Comparison of ENCODE assay signal across 8 cellular contexts in genomic region chr2:219159771-219160185, GRCh38. TPM values are rescaled to one million over a fixed set of nuclear protein-coding genes. Genes with fewer than 3 reads are reported as not detected.
DNase-seq lines count a peak whose midpoint lies in the region; FAIRE-seq and TF ChIP-seq lines count a peak whose summit lies in the region.

No MANE protein-coding gene starts in this region.

- H3K27ac ChIP-seq in ACC112 (ENCODE audit: low read depth, low read length), result no peak overlapping the region
- H3K27ac ChIP-seq in GM23248, result no peak overlapping the region
- peak overlapping the region in 1 of 2 donors; percentile 95 for H3K27ac ChIP-seq in kidney (ENCODE audit: low read depth in 2 of 2, low read length in 2 of 2)
- peak overlapping the region; percentile 93 to 98 (median 96) for H3K27ac ChIP-seq in transverse colon

- H2AFZ ChIP-seq in ACC112 (ENCODE audit: low read length, unreplicated experiment) (peak overlapping the region; percentile 55), GM23248 (peak overlapping the region; percentile 73)

- no peaks in the 10 kb centered on the region for H4K20me1 ChIP-seq in GM23248 (ENCODE audit: insufficient read depth)

- peaks cover 20% of the 10 kb centered on the region for H3K4me1 Mint-ChIP-seq in activated CD4-positive, alpha-beta memory T cell treated with anti-CD3 and anti-CD28 coated beads, Interleukin-2, amount 10 ng/mL, durations not matched to agents 7 days and 5 days

- no peaks in the 10 kb centered on the region for H3K9me3 Mint-ChIP-seq in activated CD4-positive, alpha-beta memory T cell treated with anti-CD3 and anti-CD28 coated beads, Interleukin-2, amount 10 ng/mL, durations not matched to agents 7 days and 5 days

- peaks cover 9% of the 10 kb centered on the region for H3K36me3 Mint-ChIP-seq in activated CD4-positive, alpha-beta memory T cell treated with anti-CD3 and anti-CD28 coated beads, Interleukin-2, amount 10 ng/mL, durations not matched to agents 7 days and 5 days (ENCODE audit: low read depth)

- H3K27ac Mint-ChIP-seq in activated CD4-positive, alpha-beta memory T cell treated with anti-CD3 and anti-CD28 coated beads, Interleukin-2, amount 10 ng/mL, durations not matched to agents 7 days and 5 days, result peak overlapping the region; percentile 86

- DNase-seq in GM23248 (no peak), kidney (no peak), transverse colon (no peak), NCI-H1417 (lab: John Stamatoyannopoulos, UW) (no peak), GM13977 (ENCODE audit: low spot score) (no peak)
- DNase-seq in activated CD4-positive, alpha-beta memory T cell treated with anti-CD3 and anti-CD28 coated beads, Interleukin-2, amount 10 ng/mL, durations not matched to agents 7 days and 5 days, result no peak
- no peak for DNase-seq in effector CD8-positive, alpha-beta T cell (lab: John Stamatoyannopoulos, UW)

- no peaks in the 10 kb centered on the region for H3K9me3 ChIP-seq in GM23248 (ENCODE audit: low read depth)
- H3K9me3 ChIP-seq in kidney (ENCODE audit: control insufficient read depth in 1 of 2, low read length in 2 of 2), result no peaks in the 10 kb centered on the region
- no peaks in the 10 kb centered on the region for H3K9me3 ChIP-seq in transverse colon

- CTCF ChIA-PET in activated CD4-positive, alpha-beta memory T cell treated with anti-CD3 and anti-CD28 coated beads, Interleukin-2, amount 10 ng/mL, durations not matched to agents 7 days and 5 days (lab: Charles Lee), result interaction anchor here (0.7 to 9.4 kb wide), 29 partner anchors 9 to 449 kb away, joined by 3 to 122 read pairs (median 5); partner anchors contain the start of genes ANKZF1, CNPPD1, DNAJB2 and GLB1L

- H3K36me3 ChIP-seq in ACC112 (ENCODE audit: insufficient read depth, low read length) (no peaks in the 10 kb centered on the region), GM23248 (ENCODE audit: low read depth) (no peaks in the 10 kb centered on the region), kidney (ENCODE audit: control insufficient read depth in 1 of 2, insufficient read depth in 2 of 2, low read length in 2 of 2) (peaks cover 0 to 3% of the 10 kb centered on the region in 2 donors), transverse colon (peaks cover 0 to 21% (median 4%) of the 10 kb centered on the region in 4 donors)

- H3K4me1 ChIP-seq in ACC112 (ENCODE audit: control insufficient read depth, insufficient read depth, low read length, unreplicated experiment) (peaks cover 13% of the 10 kb centered on the region), GM23248 (ENCODE audit: insufficient read depth) (peaks cover 14% of the 10 kb centered on the region), kidney (ENCODE audit: control insufficient read depth in 1 of 2, insufficient read depth in 1 of 2, low read depth in 1 of 2, low read length in 2 of 2) (peaks cover 0 to 3% of the 10 kb centered on the region in 2 donors), transverse colon (peaks cover 4 to 14% (median 7%) of the 10 kb centered on the region in 4 donors)

- FAIRE-seq in kidney (lab: Jason Lieb, UNC), result no peak

- TF ChIP-seq POLR2A in transverse colon (IDR thresholded peaks at IDR 0.05), result no peak

- peaks cover 5% of the 10 kb centered on the region; the same call in 1 of the 2 replicates for H3F3A ChIP-seq in GM23248 (ENCODE audit: insufficient read depth)

- H3K9ac ChIP-seq in GM23248, result peak overlapping the region; percentile 77
- H3K9ac ChIP-seq in kidney (ENCODE audit: low read length in 2 of 2), result peak overlapping the region; percentile 41 to 44

- no peaks in the 10 kb centered on the region for H3K27me3 Mint-ChIP-seq in activated CD4-positive, alpha-beta memory T cell treated with anti-CD3 and anti-CD28 coated beads, Interleukin-2, amount 10 ng/mL, durations not matched to agents 7 days and 5 days

- WGBS in GM23248 (ENCODE audit: low coverage in 1 of 2, low lambda C conversion rate in 2 of 2, missing lambda C conversion rate in 2 of 2), 2 experiments, result 2% methylated on average over 18 of the region's 18 CpGs
- WGBS in transverse colon (ENCODE audit: low coverage in 1 of 2), 2 donors, result 12% methylated on average over 18 of the region's 18 CpGs; no CpG with 5 or more reads in 1 of the 2 donors

- no peaks in the 10 kb centered on the region for H3K9me2 ChIP-seq in GM23248 (ENCODE audit: insufficient read depth)

- no peak for TF ChIP-seq CTCF in kidney (IDR thresholded peaks at IDR 0.05; ENCODE audit: borderline replicate concordance, extremely low read depth, insufficient read depth)
- TF ChIP-seq CTCF in transverse colon (IDR thresholded peaks at IDR 0.05), result no peak
- no peak for TF ChIP-seq CTCF in GM13977 (IDR thresholded peaks at IDR 0.05; ENCODE audit: extremely low read depth, insufficient read depth, missing control alignments)

- TF ChIP-seq EP300 in transverse colon (IDR thresholded peaks at IDR 0.05; ENCODE audit: low read depth), result no peak

- H3K4me3 ChIP-seq in ACC112 (ENCODE audit: low read depth, low read length), result peak overlapping the region; percentile 84
- peak overlapping the region; percentile 72 for H3K4me3 ChIP-seq in GM23248
- H3K4me3 ChIP-seq in kidney (ENCODE audit: low read length in 2 of 2), result peak overlapping the region; percentile 25 to 68
- H3K4me3 ChIP-seq in transverse colon, result peak overlapping the region; percentile 18 to 74 (median 54)

- intact Hi-C loops in kidney (cut with DNase I) (loop anchor here (10.0 kb wide), 2 partner anchors 105 to 125 kb away; no protein-coding TSS in a partner anchor), transverse colon (cut with DNase I; ENCODE audit: low total_unique reads) (loop anchor here (5.0 to 10.0 kb wide), 3 partner anchors 65 to 133 kb away; partner anchors contain the start of genes ANKZF1 and ATG9A)

- H3K4me3 Mint-ChIP-seq in activated CD4-positive, alpha-beta memory T cell treated with anti-CD3 and anti-CD28 coated beads, Interleukin-2, amount 10 ng/mL, durations not matched to agents 7 days and 5 days, result peak overlapping the region; percentile 88

- no peaks in the 10 kb centered on the region for H3K79me2 ChIP-seq in ACC112 (ENCODE audit: control insufficient read depth, insufficient read depth, low read length, unreplicated experiment)
- H3K79me2 ChIP-seq in GM23248 (ENCODE audit: insufficient read depth), result no peaks in the 10 kb centered on the region

- in situ Hi-C loops in GM23248 (cut with MboI), result loop anchor here (10.0 kb wide), 1 partner anchor 145 kb away; the partner anchor contains the start of gene PTPRN
- in situ Hi-C loops in transverse colon (cut with MboI; ENCODE audit: low pct_ligation_motif_present in 1 of 4, low pct_unique_long_range_greater_than_20kb in 1 of 4, low sequenced_read_pairs in 3 of 4), result loop anchor here in 3 of 4 donors (10.0 to 25.0 kb wide), 4 partner anchors 55 to 145 kb away; partner anchors contain the start of genes ABCB6 (in 1 of the 3), DNAJB2 (in 1 of the 3) and PTPRN (in 1 of the 3)
- in situ Hi-C loops in GM13977 (cut with MboI; ENCODE audit: low pct_unique_long_range_greater_than_20kb, low sequenced_read_pairs, unreplicated experiment), result loop anchor here (10.0 kb wide), 1 partner anchor 115 kb away; the partner anchor contains the start of gene CFAP65

- peak overlapping the region; percentile 90 for H3K4me2 ChIP-seq in GM23248 (ENCODE audit: unreplicated experiment)

- H3K27me3 ChIP-seq in ACC112 (ENCODE audit: insufficient read depth, low read length) (no peaks in the 10 kb centered on the region), GM23248 (replicated peaks; ENCODE audit: insufficient read depth) (no peaks in the 10 kb centered on the region), transverse colon (no peaks in the 10 kb centered on the region)

- POLR2A ChIA-PET in activated CD4-positive, alpha-beta memory T cell treated with anti-CD3 and anti-CD28 coated beads, Interleukin-2, amount 10 ng/mL, durations not matched to agents 7 days and 5 days (lab: Charles Lee), result interaction anchor here (1.1 to 5.0 kb wide), 12 partner anchors 11 to 135 kb away, joined by 3 to 26 read pairs (median 6); partner anchors contain the start of genes CNPPD1, DNAJB2, TUBA4A and TUBA4B

RNA-seq across cellular contexts. Expression of gene NHEJ1, which starts 0.8 kb away (rescaled TPM):
- 8.3 and 16.1 TPM in 2 replicates for total RNA-seq in GM23248 (2014; rRNA removed; shearing (Covaris generic))
- polyA plus RNA-seq in GM23248 (2016; fragmentation: Nextera tagmentation; extraction: Ambion mirVana) (8.3 and 10.5 TPM in 2 replicates), kidney (ENCODE audit: insufficient read depth, low read depth, low replicate concordance) (17.7 TPM)
- total RNA-seq in activated CD4-positive, alpha-beta memory T cell treated with anti-CD3 and anti-CD28 coated beads, Interleukin-2, amount 10 ng/mL, durations not matched to agents 7 days and 5 days, result 10 to 100 TPM; 12.0 to 12.2 TPM
- total RNA-seq in kidney (17.5 TPM), transverse colon (10 to 100 TPM; 50.5 to 90.2 (median 65.3) TPM)

RNA-seq across cellular contexts. Expression of gene SLC23A3, which starts 10.1 kb away (rescaled TPM):
- total RNA-seq in GM23248 (2014; rRNA removed; shearing (Covaris generic)), result 0.13 and 1.2 TPM in 2 replicates
- polyA plus RNA-seq in GM23248 (2016; fragmentation: Nextera tagmentation; extraction: Ambion mirVana) (0.24 and 0.58 TPM in 2 replicates), kidney (ENCODE audit: insufficient read depth, low read depth, low replicate concordance) (10.9 TPM)
- total RNA-seq in activated CD4-positive, alpha-beta memory T cell treated with anti-CD3 and anti-CD28 coated beads, Interleukin-2, amount 10 ng/mL, durations not matched to agents 7 days and 5 days, result 1 to 10 TPM; 2.3 TPM
- total RNA-seq in kidney (2.8 TPM), transverse colon (10 to 100 TPM in 3 of 4 donors, 1 to 10 TPM in 1; 5.4 to 18.4 (median 15.7) TPM)

RNA-seq across cellular contexts. Expression of gene CNPPD1, which starts 16.9 kb away (rescaled TPM):
- 34.5 and 35.2 TPM in 2 replicates for total RNA-seq in GM23248 (2014; rRNA removed; shearing (Covaris generic))
- 43.8 and 43.9 TPM in 2 replicates for polyA plus RNA-seq in GM23248 (2016; fragmentation: Nextera tagmentation; extraction: Ambion mirVana)
- total RNA-seq in activated CD4-positive, alpha-beta memory T cell treated with anti-CD3 and anti-CD28 coated beads, Interleukin-2, amount 10 ng/mL, durations not matched to agents 7 days and 5 days, result 10 to 100 TPM; 68.7 to 72.9 TPM
- 97.5 TPM for total RNA-seq in kidney
- 131 TPM for polyA plus RNA-seq in kidney (ENCODE audit: insufficient read depth, low read depth, low replicate concordance)
- total RNA-seq in transverse colon, result 100 to 1,000 TPM in 3 of 4 donors, 10 to 100 TPM in 1; 50.4 to 114 (median 106) TPM

RNA-seq across cellular contexts. Expression of gene RETREG2, which starts 18.3 kb away (rescaled TPM):
- total RNA-seq in GM23248 (2014; rRNA removed; shearing (Covaris generic)), result 98.9 and 120 TPM in 2 replicates
- polyA plus RNA-seq in GM23248 (2016; fragmentation: Nextera tagmentation; extraction: Ambion mirVana) (20.7 and 21.5 TPM in 2 replicates), kidney (ENCODE audit: insufficient read depth, low read depth, low replicate concordance) (112 TPM)
- total RNA-seq in activated CD4-positive, alpha-beta memory T cell treated with anti-CD3 and anti-CD28 coated beads, Interleukin-2, amount 10 ng/mL, durations not matched to agents 7 days and 5 days, result 100 to 1,000 TPM; 107 to 113 TPM
- total RNA-seq in kidney (106 TPM), transverse colon (100 to 1,000 TPM in 2 of 4 donors, 10 to 100 TPM in 2; 37.8 to 226 (median 102) TPM)

RNA-seq across cellular contexts. Expression of gene ZFAND2B, which starts 46.8 kb away (rescaled TPM):
- total RNA-seq in GM23248 (2014; rRNA removed; shearing (Covaris generic)), result 39.3 and 42.4 TPM in 2 replicates
- 36.0 and 38.9 TPM in 2 replicates for polyA plus RNA-seq in GM23248 (2016; fragmentation: Nextera tagmentation; extraction: Ambion mirVana)
- 10 to 100 TPM; 51.4 to 56.7 TPM for total RNA-seq in activated CD4-positive, alpha-beta memory T cell treated with anti-CD3 and anti-CD28 coated beads, Interleukin-2, amount 10 ng/mL, durations not matched to agents 7 days and 5 days
- 44.8 TPM for total RNA-seq in kidney
- 72.6 TPM for polyA plus RNA-seq in kidney (ENCODE audit: insufficient read depth, low read depth, low replicate concordance)
- total RNA-seq in transverse colon, result 100 to 1,000 TPM in 3 of 4 donors, 10 to 100 TPM in 1; 90.2 to 156 (median 119) TPM

Comparison
In these comparisons a context has a peak if more than half of its experiments do, and no peak if none do; other contexts are left out.
1. H3K27ac ChIP-seq: peak in transverse colon (4 of 4); none in ACC112 (single experiment) and GM23248 (single experiment).
2. Peak in every context shown above with its lines, with median percentiles within 50 percentile points of each other: H3K4me3 ChIP-seq.